15 cellular contexts compared by ENCODE assay signal in genomic region chr14:59438148-59438766, GRCh38. TPM values are rescaled to one million over a fixed set of nuclear protein-coding genes. Genes with fewer than 3 reads are reported as not detected.
A peak's percentile ranks its signal among the peaks of the same experiment; 100 is the strongest.
DNase-seq lines count a peak whose midpoint lies in the region; ATAC-seq, FAIRE-seq and TF ChIP-seq lines count a peak whose summit lies in the region.
"Had no signal": no experiment of that assay in that cellular context is flagged by ENCODE, and none has a peak within 500 bp of the region (broad histone marks: within the 10 kb centered on the region; RNA-seq: fewer than 3 reads in every experiment).

No MANE protein-coding gene starts in this region.

- peaks cover 37% of the 10 kb centered on the region for H3K4me1 Mint-ChIP-seq in HFFc6 (ENCODE audit: low read depth)

- TF ChIP-seq EP300 in A549 (IDR thresholded peaks at IDR 0.05) = no peak

- H3K4me2 ChIP-seq in A549 = no peak overlapping the region

- DNase-seq in A549 (ENCODE audit: low read depth in 1 of 2, low spot score in 1 of 2) (no peak), HFFc6 (peak; percentile 69), ascending aorta (ENCODE audit: low spot score in 2 of 2) (no peak), fibroblast of the conjunctiva (ENCODE audit: low read depth) (peak; percentile 68), head of caudate nucleus (no peak), gastrocnemius medialis (no peak), NCI-H1417 treated with DMSO at 0.1 percent for 48 hours (lab: John Stamatoyannopoulos, UW) (no peak), occipital lobe (lab: John Stamatoyannopoulos, UW) (no peak)
- DNase-seq: activated naive CD4-positive, alpha-beta T cell treated with anti-CD3 and anti-CD28 coated beads for 36 hours; MM.1S; NCI-H510A; ovary had no signal

- TF ChIP-seq RAD21 in A549 (conservative IDR thresholded peaks at IDR 0.05 in 1 of 2, IDR thresholded peaks at IDR 0.05 in 1 of 2) = no peak

- H3K27ac ChIP-seq in A549 (no peak overlapping the region), ascending aorta (peak overlapping the region; percentile 41 to 69), gastrocnemius medialis (no peak overlapping the region)
- H3K27ac ChIP-seq: ovary had no signal

- no peaks in the 10 kb centered on the region for H3K36me3 Mint-ChIP-seq in HFFc6 (ENCODE audit: low read depth)

- CTCF ChIA-PET in A549 (lab: Yijun Ruan, JAX) = interaction anchor here (2.1 kb wide), 1 partner anchor 314 kb away, joined by 11 read pairs; no protein-coding TSS in a partner anchor

- TF ChIP-seq POLR2A in A549 (IDR thresholded peaks at IDR 0.05; ENCODE audit: low read length) (no peak), gastrocnemius medialis (IDR thresholded peaks at IDR 0.05) (no peak)

- intact Hi-C loops in ascending aorta (cut with DNase I) = loop anchor here (5.0 kb wide), 1 partner anchor 91 kb away; no protein-coding TSS in a partner anchor
- intact Hi-C loops in head of caudate nucleus (cut with DNase I) = no loop called here
- intact Hi-C loops in gastrocnemius medialis (cut with DNase I; ENCODE audit: low total_unique reads) = no loop called here

- H3K27me3 Mint-ChIP-seq in HFFc6 (ENCODE audit: insufficient read depth) = peaks cover 2% of the 10 kb centered on the region; the same call in 1 of the 2 replicates

- H3K36me3 ChIP-seq in ascending aorta (no peaks in the 10 kb centered on the region), gastrocnemius medialis (no peaks in the 10 kb centered on the region)
- H3K36me3 ChIP-seq: ovary had no signal

- H3K9me3 Mint-ChIP-seq in HFFc6 = no peaks in the 10 kb centered on the region
- H3K9me3 Mint-ChIP-seq: activated naive CD4-positive, alpha-beta T cell treated with anti-CD3 and anti-CD28 coated beads for 36 hours had no signal

- TF ChIP-seq CTCF in A549 (IDR thresholded peaks at IDR 0.05) = no peak
- TF ChIP-seq CTCF in HFFc6 (IDR thresholded peaks at IDR 0.05) = no peak
- TF ChIP-seq CTCF in ascending aorta (IDR thresholded peaks at IDR 0.05) = no peak
- TF ChIP-seq CTCF in gastrocnemius medialis (IDR thresholded peaks at IDR 0.05 in 4 of 5, conservative IDR thresholded peaks at IDR 0.05 in 1 of 5) = no peak

- H3K4me3 Mint-ChIP-seq in HFFc6 = peak overlapping the region; percentile 11
- H3K4me3 Mint-ChIP-seq: activated naive CD4-positive, alpha-beta T cell treated with anti-CD3 and anti-CD28 coated beads for 36 hours had no signal

- H3K9me3 ChIP-seq in A549 = no peaks in the 10 kb centered on the region
- H3K9me3 ChIP-seq in ascending aorta = no peaks in the 10 kb centered on the region
- no peaks in the 10 kb centered on the region for H3K9me3 ChIP-seq in gastrocnemius medialis
- H3K9me3 ChIP-seq: ovary had no signal

- in situ Hi-C loops in gastrocnemius medialis (cut with MboI; ENCODE audit: low sequenced_read_pairs in 4 of 4) = no loop called here

- H3K27ac Mint-ChIP-seq in HFFc6 = peak overlapping the region; percentile 27
- H3K27ac Mint-ChIP-seq: activated naive CD4-positive, alpha-beta T cell treated with anti-CD3 and anti-CD28 coated beads for 36 hours had no signal

- H3K27me3 ChIP-seq in ascending aorta (no peaks in the 10 kb centered on the region), gastrocnemius medialis (no peaks in the 10 kb centered on the region)
- H3K27me3 ChIP-seq: ovary had no signal

- WGBS in A549 (ENCODE audit: missing lambda C conversion rate) = 88% methylated on average over 1 of the region's 1 CpG

- H3K4me3 ChIP-seq in A549 (no peak overlapping the region), ascending aorta (no peak overlapping the region), gastrocnemius medialis (no peak overlapping the region)
- H3K4me3 ChIP-seq: lung, ovary had no signal

- POLR2A ChIA-PET in A549 (lab: Yijun Ruan, JAX) = no interaction called here

- peak; percentile 70 for FAIRE-seq in A549 (lab: Jason Lieb, UNC)
- FAIRE-seq: colon, RCC 7860 had no signal

- ATAC-seq in A549 = no peak
- no peak for ATAC-seq in gastrocnemius medialis

- H3K4me1 ChIP-seq in A549 = peaks cover 7% of the 10 kb centered on the region; the same call in 2 of the 3 replicates
- H3K4me1 ChIP-seq in ascending aorta = peaks cover 2 to 36% of the 10 kb centered on the region in 2 donors
- peaks cover 0 to 9% of the 10 kb centered on the region in 2 donors for H3K4me1 ChIP-seq in gastrocnemius medialis

TF ChIP-seq in A549, 52 proteins besides CTCF, POLR2A, EP300 and RAD21:
- TF ChIP-seq FOXS1 (CRISPR knock-in tag; IDR thresholded peaks at IDR 0.05) = no peak
- no peak for TF ChIP-seq USF2 (IDR thresholded peaks at IDR 0.05)
- TF ChIP-seq CBX2 (IDR thresholded peaks at IDR 0.05; ENCODE audit: borderline replicate concordance, low read depth) = no peak
- no peak for TF ChIP-seq CBX8 (IDR thresholded peaks at IDR 0.05)
- TF ChIP-seq KDM5A (IDR thresholded peaks at IDR 0.05) = no peak
- no peak for TF ChIP-seq FOSB (CRISPR knock-in tag; IDR thresholded peaks at IDR 0.05)
- no peak for TF ChIP-seq PHF8 (IDR thresholded peaks at IDR 0.05; ENCODE audit: borderline replicate concordance, low read depth)
- no peak for TF ChIP-seq RNF2 (IDR thresholded peaks at IDR 0.05; ENCODE audit: borderline replicate concordance, low read depth)
TF ChIP-seq in A549: peak in this region for 0.

RNA-seq across cellular contexts. Expression of gene GPR135, which starts 26.9 kb away (rescaled TPM):
- polyA plus RNA-seq in A549 (2011; rRNA removed) (2.6 and 3.6 TPM in 2 replicates), A549 (2017; fragmentation: RNase III; extraction: RNeasy Plus Mini Kit Qiagen cat#74134 plus additional on column Dnase treatment) (1.5 to 2.0 TPM (median 1.7 TPM) in 3 replicates)
- 0.77 and 1.2 TPM in 2 replicates for polyA plus RNA-seq in A549 (2012; cell fraction: cytosol; rRNA removed)
- 9.2 and 17.1 TPM in 2 replicates for polyA plus RNA-seq in A549 (2012; cell fraction: nucleus; rRNA removed)
- polyA minus RNA-seq in A549 (2011; rRNA and poly(A)+ RNA removed) = 6.0 and 8.3 TPM in 2 replicates
- 1 to 10 TPM; 1.7 to 2.7 (median 2.1) TPM for total RNA-seq in HFFc6 (2021; fragmentation: NEBNext Ultra II Directional; extraction: Animal tissue kit (Norgen Biotek cat#: 25700))
- total RNA-seq in ascending aorta (4.7 TPM), gastrocnemius medialis (1 to 10 TPM; 1.6 to 3.8 (median 1.6) TPM), occipital lobe (5.9 TPM)

RNA-seq across cellular contexts. Expression of gene L3HYPDH, which starts 46.0 kb away (rescaled TPM):
- polyA plus RNA-seq in A549 (2011; rRNA removed) (67.9 and 100.0 TPM in 2 replicates), A549 (2017; fragmentation: RNase III; extraction: RNeasy Plus Mini Kit Qiagen cat#74134 plus additional on column Dnase treatment) (47.5 to 56.8 TPM (median 53.8 TPM) in 3 replicates)
- polyA plus RNA-seq in A549 (2012; cell fraction: cytosol; rRNA removed) = 50.6 and 65.1 TPM in 2 replicates
- 80.6 and 109 TPM in 2 replicates for polyA plus RNA-seq in A549 (2012; cell fraction: nucleus; rRNA removed)
- 60.6 and 63.6 TPM in 2 replicates for polyA minus RNA-seq in A549 (2011; rRNA and poly(A)+ RNA removed)
- total RNA-seq in HFFc6 (2021; fragmentation: NEBNext Ultra II Directional; extraction: Animal tissue kit (Norgen Biotek cat#: 25700)) = 10 to 100 TPM; 20.6 to 25.7 (median 21.4) TPM
- total RNA-seq in ascending aorta (35.0 TPM), gastrocnemius medialis (10 to 100 TPM; 13.0 to 34.6 (median 22.5) TPM), occipital lobe (30.1 TPM)

RNA-seq across cellular contexts. Expression of gene JKAMP, which starts 46.1 kb away (rescaled TPM):
- 254 and 266 TPM in 2 replicates for polyA plus RNA-seq in A549 (2011; rRNA removed)
- polyA plus RNA-seq in A549 (2012; cell fraction: cytosol; rRNA removed) = 85.8 and 91.9 TPM in 2 replicates
- 49.4 and 74.0 TPM in 2 replicates for polyA plus RNA-seq in A549 (2012; cell fraction: nucleus; rRNA removed)
- 86.8 to 89.4 TPM (median 89.1 TPM) in 3 replicates for polyA plus RNA-seq in A549 (2017; fragmentation: RNase III; extraction: RNeasy Plus Mini Kit Qiagen cat#74134 plus additional on column Dnase treatment)
- 98.6 and 106 TPM in 2 replicates for polyA minus RNA-seq in A549 (2011; rRNA and poly(A)+ RNA removed)
- 10 to 100 TPM; 54.8 to 71.5 (median 61.9) TPM for total RNA-seq in HFFc6 (2021; fragmentation: NEBNext Ultra II Directional; extraction: Animal tissue kit (Norgen Biotek cat#: 25700))
- total RNA-seq in ascending aorta = 28.2 TPM
- 10 to 100 TPM; 30.1 to 43.9 (median 34.0) TPM for total RNA-seq in gastrocnemius medialis
- total RNA-seq in occipital lobe = 73.3 TPM

Comparison
In these comparisons a context has a peak if more than half of its experiments do, and no peak if none do; other contexts are left out.
1. DNase-seq: peak in HFFc6 (single experiment) and fibroblast of the conjunctiva (single experiment); none in A549 (0 of 2), ascending aorta (0 of 2), head of caudate nucleus (0 of 42), gastrocnemius medialis (0 of 2), NCI-H1417 treated with DMSO at 0.1 percent for 48 hours (single experiment) and occipital lobe (single experiment).
2. H3K27ac ChIP-seq: peak in ascending aorta (2 of 2); none in A549 (0 of 2) and gastrocnemius medialis (0 of 4).